ENCODE assay signal across 1 cellular context in genomic region chr14:64510825-64511679, GRCh38.
A peak's percentile ranks its signal among the peaks of the same experiment; 100 is the strongest.
TF ChIP-seq lines count a peak whose summit lies in the region.

No MANE protein-coding gene starts in this region.

TF ChIP-seq in GM12878, 131 proteins besides CTCF, POLR2A, EP300 and RAD21 (continued from another document):
- no peak for TF ChIP-seq MLLT1 (IDR thresholded peaks at IDR 0.05)
- TF ChIP-seq SREBF1 (IDR thresholded peaks at IDR 0.05; ENCODE audit: low read length): no peak
- peak in 1 of 2 experiments; percentile 25; a peak in 1 of 4 replicates for TF ChIP-seq IKZF2 (IDR thresholded peaks at IDR 0.05)
- no peak for TF ChIP-seq PBX3 (IDR thresholded peaks at IDR 0.05; ENCODE audit: insufficient replicate concordance, low read depth, low read length)
- TF ChIP-seq SMC3 (IDR thresholded peaks at IDR 0.05; ENCODE audit: borderline replicate concordance, low read length): peak; percentile 76
